ENCODE assay signal across 8 cellular contexts in genomic region chr1:1435094-1435903, GRCh38. TPM values are rescaled to one million over a fixed set of nuclear protein-coding genes. Genes with fewer than 3 reads are reported as not detected.
A peak's percentile ranks its signal among the peaks of the same experiment; 100 is the strongest.
DNase-seq lines count a peak whose midpoint lies in the region; ATAC-seq and TF ChIP-seq lines count a peak whose summit lies in the region.

VWA1 (plus strand) TSS chr1:1435690; CDS start chr1:1435749, 59 bp downstream.

- peak within 1 kb of the TSS; percentile 98 for H2BK120ac ChIP-seq in trophoblast cell (ENCODE audit: insufficient read depth, low read length, poor library complexity)

- H3K27ac ChIP-seq in RWPE2 (ENCODE audit: poor library complexity, severe bottlenecking) (no peak within 1 kb of the TSS), adipose tissue (ENCODE audit: low read depth, low read length) (peak within 1 kb of the TSS; percentile 11), cardiac muscle cell (peak within 1 kb of the TSS; percentile 79), trophoblast cell (ENCODE audit: low read depth, low read length) (peak within 1 kb of the TSS; percentile 99), thyroid gland (peak within 1 kb of the TSS in 2 of 3 donors; percentile 16 to 59)

- H3K9me3 ChIP-seq in RWPE2 (ENCODE audit: severe bottlenecking) (no peaks in the 10 kb centered on the region), cardiac muscle cell (ENCODE audit: low read depth) (no peaks in the 10 kb centered on the region), trophoblast cell (ENCODE audit: insufficient read depth, low read depth, low read length) (peaks cover 2% of the 10 kb centered on the region), thyroid gland (no peaks in the 10 kb centered on the region)

- DNase-seq in AG04449 (ENCODE audit: low read depth, low spot score) (no peak), H7 (peak; percentile 99), RWPE2 (ENCODE audit: low spot score) (peak; percentile 66), cardiac muscle cell (ENCODE audit: low read depth in 1 of 2, low spot score in 1 of 2) (peak; percentile 80 to 82), trophoblast cell (peak; percentile 46 to 75), thyroid gland (peak; percentile 45 to 46)

- peak within 1 kb of the TSS; percentile 98 for H2AK5ac ChIP-seq in trophoblast cell (ENCODE audit: low read length)

- H3K4me1 ChIP-seq in RWPE2 (ENCODE audit: insufficient read depth, poor library complexity, severe bottlenecking) (peaks cover 9% of the 10 kb centered on the region), cardiac muscle cell (ENCODE audit: low read depth) (peaks cover 48% of the 10 kb centered on the region), trophoblast cell (ENCODE audit: control insufficient read depth in 1 of 2, insufficient read depth in 2 of 2, low read length in 2 of 2) (peaks cover 69 to 72% of the 10 kb centered on the region in 2 experiments), thyroid gland (peaks cover 12 to 61% of the 10 kb centered on the region in 2 donors)

- peak within 1 kb of the TSS; percentile 99 for H4K91ac ChIP-seq in trophoblast cell (ENCODE audit: low read depth, low read length)

- peak within 1 kb of the TSS; percentile 33 for H2AFZ ChIP-seq in trophoblast cell (ENCODE audit: insufficient read depth, low read length, poor library complexity)

- CTCF ChIA-PET in AG04449 (lab: Yijun Ruan, JAX): no interaction called here

- peak within 1 kb of the TSS; percentile 54 for H3K4me3 ChIP-seq in AG04449 (ENCODE audit: low read depth, low read length)
- H3K4me3 ChIP-seq in H7 (ENCODE audit: insufficient read depth, low read depth, low read length): peak within 1 kb of the TSS; percentile 76
- H3K4me3 ChIP-seq in RWPE2 (ENCODE audit: severe bottlenecking): peak within 1 kb of the TSS; percentile 45
- peak within 1 kb of the TSS; percentile 46 for H3K4me3 ChIP-seq in cardiac muscle cell
- H3K4me3 ChIP-seq in trophoblast cell (ENCODE audit: low read depth, low read length): peak within 1 kb of the TSS; percentile 70
- peak within 1 kb of the TSS in 1 of 3 donors; percentile 26 for H3K4me3 ChIP-seq in thyroid gland (replicated peaks in 1 of 3)

- H3K27me3 ChIP-seq in H7 (ENCODE audit: control insufficient read depth, insufficient read depth, low read length) (peaks cover 5% of the 10 kb centered on the region; the same call in 1 of the 2 replicates), RWPE2 (ENCODE audit: insufficient read depth, poor library complexity, severe bottlenecking) (no peaks in the 10 kb centered on the region), cardiac muscle cell (peaks cover 2% of the 10 kb centered on the region), trophoblast cell (ENCODE audit: insufficient read depth, low read length) (no peaks in the 10 kb centered on the region), thyroid gland (no peaks in the 10 kb centered on the region)

- peak within 1 kb of the TSS; percentile 97 for H2BK12ac ChIP-seq in trophoblast cell (ENCODE audit: low read length)

- peak within 1 kb of the TSS; percentile 48 for H4K8ac ChIP-seq in trophoblast cell (ENCODE audit: low read depth, low read length)

- H2BK5ac ChIP-seq in trophoblast cell (ENCODE audit: low read depth, low read length, poor library complexity): peak within 1 kb of the TSS; percentile 98

- peak within 1 kb of the TSS; percentile 67 for H3K9ac ChIP-seq in trophoblast cell (ENCODE audit: low read length)

- TF ChIP-seq CTCF in AG04449 (IDR thresholded peaks at IDR 0.05; ENCODE audit: insufficient read depth, low read length, missing control alignments) (no peak), RWPE2 (IDR thresholded peaks at IDR 0.05; ENCODE audit: poor library complexity, severe bottlenecking) (no peak), cardiac muscle cell (IDR thresholded peaks at IDR 0.05; ENCODE audit: low read depth, low read length) (peak; percentile 6), thyroid gland (IDR thresholded peaks at IDR 0.05) (no peak)

- H3K79me1 ChIP-seq in trophoblast cell (ENCODE audit: low read length): peaks cover 53% of the 10 kb centered on the region

- peak within 1 kb of the TSS; percentile 68 for H4K12ac ChIP-seq in trophoblast cell (ENCODE audit: low read depth, low read length)

- peaks cover 35% of the 10 kb centered on the region for H3K79me2 ChIP-seq in trophoblast cell (ENCODE audit: control insufficient read depth, insufficient read depth, low read length, poor library complexity)

- H3K4me2 ChIP-seq in trophoblast cell (ENCODE audit: low read length): peak within 1 kb of the TSS; percentile 68

- POLR2A ChIA-PET in AG04449 (lab: Yijun Ruan, JAX): no interaction called here

- H3K36me3 ChIP-seq in H7 (replicated peaks; ENCODE audit: control insufficient read depth, insufficient read depth, low read length) (no peaks in the 10 kb centered on the region), RWPE2 (ENCODE audit: low read depth) (no peaks in the 10 kb centered on the region), cardiac muscle cell (no peaks in the 10 kb centered on the region), trophoblast cell (ENCODE audit: control insufficient read depth in 1 of 2, insufficient read depth in 2 of 2, low read length in 2 of 2) (peaks cover 17 to 19% of the 10 kb centered on the region in 2 experiments), thyroid gland (no peaks in the 10 kb centered on the region)

- peak within 1 kb of the TSS; percentile 97 for H3K14ac ChIP-seq in trophoblast cell (ENCODE audit: low read length)

- peak; percentile 61 for ATAC-seq in RWPE2 (ENCODE audit: low read depth)
- ATAC-seq in GM19324 (IDR thresholded peaks at IDR 0.05; ENCODE audit: low FRiP score, unreplicated experiment): no peak

- WGBS in adipose tissue, 3 donors: 7 to 15% (median 9%) methylated on average over 46 to 91 of the region's 91 CpGs
- no CpG with 5 or more reads among the region's 91 CpGs for WGBS in trophoblast cell (ENCODE audit: extremely low coverage, insufficient coverage, insufficient read length)
- WGBS in thyroid gland, 2 donors: 55 to 90% methylated on average over 9 to 18 of the region's 91 CpGs

- no peak for TF ChIP-seq POLR2A in thyroid gland (IDR thresholded peaks at IDR 0.05)

- intact Hi-C loops in thyroid gland (cut with DNase I): no loop called here

- H3K4ac ChIP-seq in trophoblast cell (ENCODE audit: low read depth, low read length): peak within 1 kb of the TSS; percentile 85

- no peak within 1 kb of the TSS for H3K23ac ChIP-seq in trophoblast cell (ENCODE audit: low read length)

- peak within 1 kb of the TSS; percentile 99 for H3K18ac ChIP-seq in trophoblast cell (ENCODE audit: low read length)

RNA-seq across cellular contexts. Expression of gene VWA1, which starts in this region (rescaled TPM):
- total RNA-seq in H7 (2014; rRNA removed; shearing (Covaris generic)): 32.1 and 37.1 TPM in 2 replicates
- polyA plus RNA-seq in adipose tissue (10 to 100 TPM in 2 of 3 donors, 1 to 10 TPM in 1; 7.8 to 53.1 (median 42.1) TPM), cardiac muscle cell (31.5 and 48.1 TPM in 2 replicates)
- total RNA-seq in cardiac muscle cell (31.5 and 40.4 TPM in 2 replicates), thyroid gland (10 to 100 TPM; 11.4 to 52.0 (median 30.3) TPM)
- polyA plus RNA-seq in trophoblast cell (2013): 66.1 and 71.8 TPM in 2 replicates
